ENCODE assay signal across 1 cellular context in the genomic region with DNA sequence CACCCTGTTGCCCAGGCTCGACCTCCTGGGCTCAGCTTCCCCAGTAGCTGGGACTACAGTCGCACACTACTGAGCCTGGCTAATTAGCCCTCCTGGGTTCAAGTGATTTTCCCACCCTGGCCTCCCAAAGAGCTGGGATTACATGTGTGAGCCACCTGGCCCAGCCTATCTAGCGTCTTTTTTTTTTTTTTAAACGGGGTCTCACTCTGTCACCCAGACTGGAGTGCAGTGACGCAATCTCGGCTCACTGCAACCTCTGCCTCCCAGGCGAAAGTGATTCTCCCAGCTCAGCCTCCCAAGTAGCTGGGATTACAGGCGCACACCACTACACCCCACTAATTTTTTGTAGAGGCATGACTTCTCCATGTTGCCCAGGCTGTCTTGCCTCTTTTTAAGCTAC.
TF ChIP-seq lines count a peak whose summit lies in the region.

No MANE protein-coding gene starts in this region.

TF ChIP-seq in WTC11, 78 proteins besides CTCF, POLR2A, EP300 and RAD21 (continued from another document):
- TF ChIP-seq, protein P1, sequence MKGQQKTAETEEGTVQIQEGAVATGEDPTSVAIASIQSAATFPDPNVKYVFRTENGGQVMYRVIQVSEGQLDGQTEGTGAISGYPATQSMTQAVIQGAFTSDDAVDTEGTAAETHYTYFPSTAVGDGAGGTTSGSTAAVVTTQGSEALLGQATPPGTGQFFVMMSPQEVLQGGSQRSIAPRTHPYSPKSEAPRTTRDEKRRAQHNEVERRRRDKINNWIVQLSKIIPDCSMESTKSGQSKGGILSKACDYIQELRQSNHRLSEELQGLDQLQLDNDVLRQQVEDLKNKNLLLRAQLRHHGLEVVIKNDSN (CRISPR knock-in tag; IDR thresholded peaks at IDR 0.05): no peak
- TF ChIP-seq CBFB (CRISPR knock-in tag; IDR thresholded peaks at IDR 0.05; ENCODE audit: low read depth): no peak
- TF ChIP-seq TEAD1 (CRISPR knock-in tag; IDR thresholded peaks at IDR 0.05): no peak
- TF ChIP-seq, protein P2, sequence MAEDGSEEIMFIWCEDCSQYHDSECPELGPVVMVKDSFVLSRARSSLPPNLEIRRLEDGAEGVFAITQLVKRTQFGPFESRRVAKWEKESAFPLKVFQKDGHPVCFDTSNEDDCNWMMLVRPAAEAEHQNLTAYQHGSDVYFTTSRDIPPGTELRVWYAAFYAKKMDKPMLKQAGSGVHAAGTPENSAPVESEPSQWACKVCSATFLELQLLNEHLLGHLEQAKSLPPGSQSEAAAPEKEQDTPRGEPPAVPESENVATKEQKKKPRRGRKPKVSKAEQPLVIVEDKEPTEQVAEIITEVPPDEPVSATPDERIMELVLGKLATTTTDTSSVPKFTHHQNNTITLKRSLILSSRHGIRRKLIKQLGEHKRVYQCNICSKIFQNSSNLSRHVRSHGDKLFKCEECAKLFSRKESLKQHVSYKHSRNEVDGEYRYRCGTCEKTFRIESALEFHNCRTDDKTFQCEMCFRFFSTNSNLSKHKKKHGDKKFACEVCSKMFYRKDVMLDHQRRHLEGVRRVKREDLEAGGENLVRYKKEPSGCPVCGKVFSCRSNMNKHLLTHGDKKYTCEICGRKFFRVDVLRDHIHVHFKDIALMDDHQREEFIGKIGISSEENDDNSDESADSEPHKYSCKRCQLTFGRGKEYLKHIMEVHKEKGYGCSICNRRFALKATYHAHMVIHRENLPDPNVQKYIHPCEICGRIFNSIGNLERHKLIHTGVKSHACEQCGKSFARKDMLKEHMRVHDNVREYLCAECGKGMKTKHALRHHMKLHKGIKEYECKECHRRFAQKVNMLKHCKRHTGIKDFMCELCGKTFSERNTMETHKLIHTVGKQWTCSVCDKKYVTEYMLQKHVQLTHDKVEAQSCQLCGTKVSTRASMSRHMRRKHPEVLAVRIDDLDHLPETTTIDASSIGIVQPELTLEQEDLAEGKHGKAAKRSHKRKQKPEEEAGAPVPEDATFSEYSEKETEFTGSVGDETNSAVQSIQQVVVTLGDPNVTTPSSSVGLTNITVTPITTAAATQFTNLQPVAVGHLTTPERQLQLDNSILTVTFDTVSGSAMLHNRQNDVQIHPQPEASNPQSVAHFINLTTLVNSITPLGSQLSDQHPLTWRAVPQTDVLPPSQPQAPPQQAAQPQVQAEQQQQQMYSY (CRISPR knock-in tag; IDR thresholded peaks at IDR 0.05): no peak
- TF ChIP-seq, protein P3, sequence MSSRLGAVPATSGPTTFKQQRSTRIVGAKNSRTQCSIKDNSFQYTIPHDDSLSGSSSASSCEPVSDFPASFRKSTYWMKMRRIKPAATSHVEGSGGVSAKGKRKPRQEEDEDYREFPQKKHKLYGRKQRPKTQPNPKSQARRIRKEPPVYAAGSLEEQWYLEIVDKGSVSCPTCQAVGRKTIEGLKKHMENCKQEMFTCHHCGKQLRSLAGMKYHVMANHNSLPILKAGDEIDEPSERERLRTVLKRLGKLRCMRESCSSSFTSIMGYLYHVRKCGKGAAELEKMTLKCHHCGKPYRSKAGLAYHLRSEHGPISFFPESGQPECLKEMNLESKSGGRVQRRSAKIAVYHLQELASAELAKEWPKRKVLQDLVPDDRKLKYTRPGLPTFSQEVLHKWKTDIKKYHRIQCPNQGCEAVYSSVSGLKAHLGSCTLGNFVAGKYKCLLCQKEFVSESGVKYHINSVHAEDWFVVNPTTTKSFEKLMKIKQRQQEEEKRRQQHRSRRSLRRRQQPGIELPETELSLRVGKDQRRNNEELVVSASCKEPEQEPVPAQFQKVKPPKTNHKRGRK (CRISPR knock-in tag; IDR thresholded peaks at IDR 0.05; ENCODE audit: borderline replicate concordance): no peak
- TF ChIP-seq NFE2L1 (CRISPR knock-in tag; IDR thresholded peaks at IDR 0.05): no peak
- TF ChIP-seq, protein P4, sequence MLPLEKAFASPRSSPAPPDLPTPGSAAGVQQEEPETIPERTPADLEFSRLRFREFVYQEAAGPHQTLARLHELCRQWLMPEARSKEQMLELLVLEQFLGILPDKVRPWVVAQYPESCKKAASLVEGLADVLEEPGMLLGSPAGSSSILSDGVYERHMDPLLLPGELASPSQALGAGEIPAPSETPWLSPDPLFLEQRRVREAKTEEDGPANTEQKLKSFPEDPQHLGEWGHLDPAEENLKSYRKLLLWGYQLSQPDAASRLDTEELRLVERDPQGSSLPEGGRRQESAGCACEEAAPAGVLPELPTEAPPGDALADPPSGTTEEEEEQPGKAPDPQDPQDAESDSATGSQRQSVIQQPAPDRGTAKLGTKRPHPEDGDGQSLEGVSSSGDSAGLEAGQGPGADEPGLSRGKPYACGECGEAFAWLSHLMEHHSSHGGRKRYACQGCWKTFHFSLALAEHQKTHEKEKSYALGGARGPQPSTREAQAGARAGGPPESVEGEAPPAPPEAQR (CRISPR knock-in tag; IDR thresholded peaks at IDR 0.05): no peak
- no peak for TF ChIP-seq ZNF263 (CRISPR knock-in tag; IDR thresholded peaks at IDR 0.05; ENCODE audit: low read depth)
